In the genomic region with DNA sequence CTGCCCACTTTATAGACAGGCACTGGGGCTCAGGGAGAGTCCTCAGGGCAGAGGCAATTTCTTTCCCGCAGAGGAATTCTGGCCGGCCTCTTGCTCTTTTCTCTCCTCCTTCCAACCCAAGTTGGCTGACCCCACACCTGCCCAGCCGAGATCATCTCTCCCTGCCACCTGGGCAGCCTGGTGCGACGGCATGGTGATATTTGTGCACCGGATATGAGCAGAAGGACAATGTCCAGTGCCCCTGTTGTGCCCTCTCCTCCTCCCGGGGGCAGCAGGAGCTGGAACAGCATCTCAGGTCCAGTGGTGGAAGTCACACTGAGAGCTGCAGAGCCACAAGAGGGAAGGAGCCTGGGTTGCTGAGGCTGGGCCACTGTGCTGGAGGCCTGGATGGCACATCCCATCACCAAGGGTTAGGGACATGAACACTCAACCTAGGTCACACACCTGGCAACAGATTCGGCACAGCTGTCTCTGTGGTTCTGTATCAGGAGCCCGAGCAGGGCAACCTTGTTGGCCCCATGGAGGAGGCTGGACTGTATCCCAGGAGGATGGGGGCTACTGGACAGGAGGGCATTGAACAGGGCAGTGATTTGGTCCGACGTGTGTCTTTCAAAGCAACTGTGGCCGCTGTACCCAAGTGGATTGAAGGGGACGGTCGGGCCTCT, we compare ENCODE assay signal across 1 cellular context.
TF ChIP-seq lines count a peak whose summit lies in the region.

No MANE protein-coding gene starts in this region.

TF ChIP-seq in HepG2, 621 proteins besides CTCF, POLR2A, EP300 and RAD21:
- TF ChIP-seq, protein P1, sequence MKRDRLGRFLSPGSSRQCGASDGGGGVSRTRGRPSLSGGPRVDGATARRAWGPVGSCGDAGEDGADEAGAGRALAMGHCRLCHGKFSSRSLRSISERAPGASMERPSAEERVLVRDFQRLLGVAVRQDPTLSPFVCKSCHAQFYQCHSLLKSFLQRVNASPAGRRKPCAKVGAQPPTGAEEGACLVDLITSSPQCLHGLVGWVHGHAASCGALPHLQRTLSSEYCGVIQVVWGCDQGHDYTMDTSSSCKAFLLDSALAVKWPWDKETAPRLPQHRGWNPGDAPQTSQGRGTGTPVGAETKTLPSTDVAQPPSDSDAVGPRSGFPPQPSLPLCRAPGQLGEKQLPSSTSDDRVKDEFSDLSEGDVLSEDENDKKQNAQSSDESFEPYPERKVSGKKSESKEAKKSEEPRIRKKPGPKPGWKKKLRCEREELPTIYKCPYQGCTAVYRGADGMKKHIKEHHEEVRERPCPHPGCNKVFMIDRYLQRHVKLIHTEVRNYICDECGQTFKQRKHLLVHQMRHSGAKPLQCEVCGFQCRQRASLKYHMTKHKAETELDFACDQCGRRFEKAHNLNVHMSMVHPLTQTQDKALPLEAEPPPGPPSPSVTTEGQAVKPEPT (CRISPR knock-in tag; IDR thresholded peaks at IDR 0.05; ENCODE audit: low read depth), result no peak
- no peak for TF ChIP-seq ZFYVE20 (CRISPR knock-in tag; IDR thresholded peaks at IDR 0.05; ENCODE audit: borderline replicate concordance, low read depth)
- TF ChIP-seq, protein P2, sequence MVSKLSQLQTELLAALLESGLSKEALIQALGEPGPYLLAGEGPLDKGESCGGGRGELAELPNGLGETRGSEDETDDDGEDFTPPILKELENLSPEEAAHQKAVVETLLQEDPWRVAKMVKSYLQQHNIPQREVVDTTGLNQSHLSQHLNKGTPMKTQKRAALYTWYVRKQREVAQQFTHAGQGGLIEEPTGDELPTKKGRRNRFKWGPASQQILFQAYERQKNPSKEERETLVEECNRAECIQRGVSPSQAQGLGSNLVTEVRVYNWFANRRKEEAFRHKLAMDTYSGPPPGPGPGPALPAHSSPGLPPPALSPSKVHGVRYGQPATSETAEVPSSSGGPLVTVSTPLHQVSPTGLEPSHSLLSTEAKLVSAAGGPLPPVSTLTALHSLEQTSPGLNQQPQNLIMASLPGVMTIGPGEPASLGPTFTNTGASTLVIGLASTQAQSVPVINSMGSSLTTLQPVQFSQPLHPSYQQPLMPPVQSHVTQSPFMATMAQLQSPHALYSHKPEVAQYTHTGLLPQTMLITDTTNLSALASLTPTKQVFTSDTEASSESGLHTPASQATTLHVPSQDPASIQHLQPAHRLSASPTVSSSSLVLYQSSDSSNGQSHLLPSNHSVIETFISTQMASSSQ (IDR thresholded peaks at IDR 0.05; ENCODE audit: low read depth), result no peak
- TF ChIP-seq, protein P2 (CRISPR knock-in tag; IDR thresholded peaks at IDR 0.05; ENCODE audit: borderline replicate concordance), result no peak
- TF ChIP-seq, protein P3, sequence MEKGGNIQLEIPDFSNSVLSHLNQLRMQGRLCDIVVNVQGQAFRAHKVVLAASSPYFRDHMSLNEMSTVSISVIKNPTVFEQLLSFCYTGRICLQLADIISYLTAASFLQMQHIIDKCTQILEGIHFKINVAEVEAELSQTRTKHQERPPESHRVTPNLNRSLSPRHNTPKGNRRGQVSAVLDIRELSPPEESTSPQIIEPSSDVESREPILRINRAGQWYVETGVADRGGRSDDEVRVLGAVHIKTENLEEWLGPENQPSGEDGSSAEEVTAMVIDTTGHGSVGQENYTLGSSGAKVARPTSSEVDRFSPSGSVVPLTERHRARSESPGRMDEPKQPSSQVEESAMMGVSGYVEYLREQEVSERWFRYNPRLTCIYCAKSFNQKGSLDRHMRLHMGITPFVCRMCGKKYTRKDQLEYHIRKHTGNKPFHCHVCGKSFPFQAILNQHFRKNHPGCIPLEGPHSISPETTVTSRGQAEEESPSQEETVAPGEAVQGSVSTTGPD (CRISPR knock-in tag; IDR thresholded peaks at IDR 0.05), result no peak
- no peak for TF ChIP-seq IRF2 (CRISPR knock-in tag; IDR thresholded peaks at IDR 0.05)
- TF ChIP-seq KAT7 (CRISPR knock-in tag; IDR thresholded peaks at IDR 0.05; ENCODE audit: borderline replicate concordance), result no peak
- TF ChIP-seq SP2 (CRISPR knock-in tag; IDR thresholded peaks at IDR 0.05), result no peak
- TF ChIP-seq PCBP1 (IDR thresholded peaks at IDR 0.05; ENCODE audit: borderline replicate concordance, low read depth, low read length), result no peak
- TF ChIP-seq, protein P4, sequence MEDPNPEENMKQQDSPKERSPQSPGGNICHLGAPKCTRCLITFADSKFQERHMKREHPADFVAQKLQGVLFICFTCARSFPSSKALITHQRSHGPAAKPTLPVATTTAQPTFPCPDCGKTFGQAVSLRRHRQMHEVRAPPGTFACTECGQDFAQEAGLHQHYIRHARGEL (CRISPR knock-in tag; IDR thresholded peaks at IDR 0.05), result no peak
- TF ChIP-seq ZNF296 (CRISPR knock-in tag; conservative IDR thresholded peaks at IDR 0.05), result no peak
- TF ChIP-seq, protein P5, sequence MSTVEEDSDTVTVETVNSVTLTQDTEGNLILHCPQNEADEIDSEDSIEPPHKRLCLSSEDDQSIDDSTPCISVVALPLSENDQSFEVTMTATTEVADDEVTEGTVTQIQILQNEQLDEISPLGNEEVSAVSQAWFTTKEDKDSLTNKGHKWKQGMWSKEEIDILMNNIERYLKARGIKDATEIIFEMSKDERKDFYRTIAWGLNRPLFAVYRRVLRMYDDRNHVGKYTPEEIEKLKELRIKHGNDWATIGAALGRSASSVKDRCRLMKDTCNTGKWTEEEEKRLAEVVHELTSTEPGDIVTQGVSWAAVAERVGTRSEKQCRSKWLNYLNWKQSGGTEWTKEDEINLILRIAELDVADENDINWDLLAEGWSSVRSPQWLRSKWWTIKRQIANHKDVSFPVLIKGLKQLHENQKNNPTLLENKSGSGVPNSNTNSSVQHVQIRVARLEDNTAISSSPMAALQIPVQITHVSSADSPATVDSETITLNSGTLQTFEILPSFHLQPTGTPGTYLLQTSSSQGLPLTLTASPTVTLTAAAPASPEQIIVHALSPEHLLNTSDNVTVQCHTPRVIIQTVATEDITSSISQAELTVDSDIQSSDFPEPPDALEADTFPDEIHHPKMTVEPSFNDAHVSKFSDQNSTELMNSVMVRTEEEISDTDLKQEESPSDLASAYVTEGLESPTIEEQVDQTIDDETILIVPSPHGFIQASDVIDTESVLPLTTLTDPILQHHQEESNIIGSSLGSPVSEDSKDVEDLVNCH (CRISPR knock-in tag; IDR thresholded peaks at IDR 0.05), result no peak
- no peak for TF ChIP-seq CCDC6 (CRISPR knock-in tag; IDR thresholded peaks at IDR 0.05)
- no peak for TF ChIP-seq ZNF441 (CRISPR knock-in tag; IDR thresholded peaks at IDR 0.05; ENCODE audit: borderline replicate concordance)
- TF ChIP-seq, protein P6, sequence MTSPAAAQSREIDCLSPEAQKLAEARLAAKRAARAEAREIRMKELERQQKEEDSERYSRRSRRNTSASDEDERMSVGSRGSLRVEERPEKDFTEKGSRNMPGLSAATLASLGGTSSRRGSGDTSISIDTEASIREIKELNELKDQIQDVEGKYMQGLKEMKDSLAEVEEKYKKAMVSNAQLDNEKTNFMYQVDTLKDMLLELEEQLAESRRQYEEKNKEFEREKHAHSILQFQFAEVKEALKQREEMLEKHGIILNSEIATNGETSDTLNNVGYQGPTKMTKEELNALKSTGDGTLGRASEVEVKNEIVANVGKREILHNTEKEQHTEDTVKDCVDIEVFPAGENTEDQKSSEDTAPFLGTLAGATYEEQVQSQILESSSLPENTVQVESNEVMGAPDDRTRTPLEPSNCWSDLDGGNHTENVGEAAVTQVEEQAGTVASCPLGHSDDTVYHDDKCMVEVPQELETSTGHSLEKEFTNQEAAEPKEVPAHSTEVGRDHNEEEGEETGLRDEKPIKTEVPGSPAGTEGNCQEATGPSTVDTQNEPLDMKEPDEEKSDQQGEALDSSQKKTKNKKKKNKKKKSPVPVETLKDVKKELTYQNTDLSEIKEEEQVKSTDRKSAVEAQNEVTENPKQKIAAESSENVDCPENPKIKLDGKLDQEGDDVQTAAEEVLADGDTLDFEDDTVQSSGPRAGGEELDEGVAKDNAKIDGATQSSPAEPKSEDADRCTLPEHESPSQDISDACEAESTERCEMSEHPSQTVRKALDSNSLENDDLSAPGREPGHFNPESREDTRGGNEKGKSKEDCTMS (CRISPR knock-in tag; conservative IDR thresholded peaks at IDR 0.05), result no peak
- TF ChIP-seq, protein P7, sequence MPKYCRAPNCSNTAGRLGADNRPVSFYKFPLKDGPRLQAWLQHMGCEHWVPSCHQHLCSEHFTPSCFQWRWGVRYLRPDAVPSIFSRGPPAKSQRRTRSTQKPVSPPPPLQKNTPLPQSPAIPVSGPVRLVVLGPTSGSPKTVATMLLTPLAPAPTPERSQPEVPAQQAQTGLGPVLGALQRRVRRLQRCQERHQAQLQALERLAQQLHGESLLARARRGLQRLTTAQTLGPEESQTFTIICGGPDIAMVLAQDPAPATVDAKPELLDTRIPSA (CRISPR knock-in tag; IDR thresholded peaks at IDR 0.05; ENCODE audit: borderline replicate concordance), result no peak
- no peak for TF ChIP-seq SMC3 (IDR thresholded peaks at IDR 0.05; ENCODE audit: low read length)
- no peak for TF ChIP-seq ZNF749 (CRISPR knock-in tag; IDR thresholded peaks at IDR 0.05; ENCODE audit: borderline replicate concordance)
- no peak for TF ChIP-seq ATF5 (CRISPR knock-in tag; IDR thresholded peaks at IDR 0.05; ENCODE audit: low read depth)
